ENCODE assay signal across 8 cellular contexts in the genomic region with DNA sequence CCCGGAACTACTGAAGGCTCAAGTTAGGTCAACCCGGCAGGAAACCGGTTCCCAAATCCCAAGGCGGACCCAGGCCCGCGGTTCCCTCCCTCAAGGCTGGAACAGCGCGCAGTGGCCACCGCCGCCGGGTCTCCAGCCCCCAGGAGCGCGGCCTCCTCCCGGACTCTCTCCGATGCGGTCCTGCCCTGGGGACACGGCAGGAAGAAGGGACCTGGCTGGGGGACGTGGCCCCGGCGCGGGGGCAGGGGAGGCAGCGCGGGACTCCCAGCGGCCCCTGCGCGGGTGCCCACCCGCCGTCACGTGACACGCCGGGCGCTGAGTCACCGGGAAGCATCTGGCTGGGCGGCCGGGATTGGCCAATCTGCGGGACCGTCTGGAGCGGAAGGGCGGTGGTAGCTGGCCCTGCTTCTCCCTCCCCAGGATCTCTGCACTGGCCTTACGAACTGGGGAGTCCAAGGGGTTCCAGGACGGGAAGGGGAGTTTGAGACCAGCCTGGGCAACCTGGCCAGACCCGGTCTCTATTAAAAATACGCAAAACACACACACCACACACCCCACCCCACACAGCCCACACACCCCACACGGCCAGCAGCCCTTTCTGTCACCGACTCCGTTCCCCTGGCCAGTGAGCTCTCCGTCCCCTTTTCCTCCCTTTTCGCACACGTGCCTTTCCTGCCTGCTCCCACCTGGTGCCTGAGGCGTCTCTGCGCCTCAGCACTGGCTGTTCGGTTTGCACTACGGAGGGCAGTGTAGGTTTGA. TPM values are rescaled to one million over a fixed set of nuclear protein-coding genes. Genes with fewer than 3 reads are reported as not detected.
DNase-seq lines count a peak whose midpoint lies in the region; ATAC-seq and TF ChIP-seq lines count a peak whose summit lies in the region.

No MANE protein-coding gene starts in this region.

- H3K27me3 ChIP-seq in mucosa of stomach (ENCODE audit: control insufficient read depth, insufficient read depth, low read length), result no peaks in the 10 kb centered on the region

- TF ChIP-seq RAD21 in Ishikawa (IDR thresholded peaks at IDR 0.05; ENCODE audit: low read depth), result no peak

- peaks cover 36% of the 10 kb centered on the region for H3K4me1 ChIP-seq in mucosa of stomach (ENCODE audit: control insufficient read depth, insufficient read depth, low read length)

- peak overlapping the region; percentile 99 for H3K9ac ChIP-seq in mucosa of stomach (ENCODE audit: low read length)

- peak; percentile 97 for DNase-seq in DMS 273 (lab: John Stamatoyannopoulos, UW; ENCODE audit: unreplicated experiment)
- peak; percentile 77 for DNase-seq in OCI-M2 (lab: John Stamatoyannopoulos, UW; ENCODE audit: unreplicated experiment)
- peak; percentile 96 for DNase-seq in activated T-cell treated with anti-CD3 and anti-CD28 coated beads for 48 hours (ENCODE audit: low read depth)
- DNase-seq in epithelial cell of proximal tubule (ENCODE audit: low read depth), result no peak
- DNase-seq in stimulated activated CD8-positive, alpha-beta memory T cell treated with anti-CD3 and anti-CD28 coated beads, Interleukin-7, amount 100 ng/mL, for 1 hour (ENCODE audit: low read depth in 2 of 2), result peak; percentile 84 to 85

- no peaks in the 10 kb centered on the region for H3K9me3 ChIP-seq in mucosa of stomach (ENCODE audit: control insufficient read depth, low read length)

- no peak; the same call in 1 of the 2 replicates for TF ChIP-seq EP300 in Ishikawa (IDR thresholded peaks at IDR 0.05; ENCODE audit: borderline replicate concordance)

- H3K36me3 ChIP-seq in mucosa of stomach (ENCODE audit: control insufficient read depth, insufficient read depth, low read length), result no peaks in the 10 kb centered on the region

- peak overlapping the region; percentile 69 for H3K4me3 ChIP-seq in epithelial cell of proximal tubule (ENCODE audit: low read depth, low read length)
- peak overlapping the region; percentile 87 for H3K4me3 ChIP-seq in mucosa of stomach (ENCODE audit: low read length)

- TF ChIP-seq CTCF in epithelial cell of proximal tubule (conservative IDR thresholded peaks at IDR 0.05; ENCODE audit: low read depth, low read length), result no peak

- ATAC-seq in GM21528 (IDR thresholded peaks at IDR 0.05; ENCODE audit: low FRiP score, unreplicated experiment), result peak; percentile 66

TF ChIP-seq in Ishikawa, 13 proteins besides CTCF, POLR2A, EP300 and RAD21:
- TF ChIP-seq YY1 (IDR thresholded peaks at IDR 0.05; ENCODE audit: low read depth) (0 out of 2 replicates have a peak, but pooled peaks have one; percentile 3), CEBPB (IDR thresholded peaks at IDR 0.05) (peak; percentile 58; the same call in 1 of the 2 replicates), TEAD4 (IDR thresholded peaks at IDR 0.05) (no peak; the same call in 1 of the 2 replicates), TCF12 (IDR thresholded peaks at IDR 0.05; ENCODE audit: low read depth) (no peak; the same call in 1 of the 2 replicates), EGR1 (IDR thresholded peaks at IDR 0.05) (peak; percentile 33; the same call in 1 of the 2 replicates), NFIC (IDR thresholded peaks at IDR 0.05) (peak; percentile 20; the same call in 1 of the 2 replicates), CREB1 (IDR thresholded peaks at IDR 0.05; ENCODE audit: low read depth) (no peak), ZBTB7A (IDR thresholded peaks at IDR 0.05; ENCODE audit: low read depth) (peak; percentile 73; the same call in 1 of the 2 replicates), TAF1 (IDR thresholded peaks at IDR 0.05; ENCODE audit: low read depth) (peak; percentile 89), FOXM1 (IDR thresholded peaks at IDR 0.05; ENCODE audit: borderline replicate concordance, low read depth) (no peak)
- TF ChIP-seq, protein P1, sequence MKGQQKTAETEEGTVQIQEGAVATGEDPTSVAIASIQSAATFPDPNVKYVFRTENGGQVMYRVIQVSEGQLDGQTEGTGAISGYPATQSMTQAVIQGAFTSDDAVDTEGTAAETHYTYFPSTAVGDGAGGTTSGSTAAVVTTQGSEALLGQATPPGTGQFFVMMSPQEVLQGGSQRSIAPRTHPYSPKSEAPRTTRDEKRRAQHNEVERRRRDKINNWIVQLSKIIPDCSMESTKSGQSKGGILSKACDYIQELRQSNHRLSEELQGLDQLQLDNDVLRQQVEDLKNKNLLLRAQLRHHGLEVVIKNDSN (IDR thresholded peaks at IDR 0.05), result peak; percentile 99
- TF ChIP-seq, protein P2, sequence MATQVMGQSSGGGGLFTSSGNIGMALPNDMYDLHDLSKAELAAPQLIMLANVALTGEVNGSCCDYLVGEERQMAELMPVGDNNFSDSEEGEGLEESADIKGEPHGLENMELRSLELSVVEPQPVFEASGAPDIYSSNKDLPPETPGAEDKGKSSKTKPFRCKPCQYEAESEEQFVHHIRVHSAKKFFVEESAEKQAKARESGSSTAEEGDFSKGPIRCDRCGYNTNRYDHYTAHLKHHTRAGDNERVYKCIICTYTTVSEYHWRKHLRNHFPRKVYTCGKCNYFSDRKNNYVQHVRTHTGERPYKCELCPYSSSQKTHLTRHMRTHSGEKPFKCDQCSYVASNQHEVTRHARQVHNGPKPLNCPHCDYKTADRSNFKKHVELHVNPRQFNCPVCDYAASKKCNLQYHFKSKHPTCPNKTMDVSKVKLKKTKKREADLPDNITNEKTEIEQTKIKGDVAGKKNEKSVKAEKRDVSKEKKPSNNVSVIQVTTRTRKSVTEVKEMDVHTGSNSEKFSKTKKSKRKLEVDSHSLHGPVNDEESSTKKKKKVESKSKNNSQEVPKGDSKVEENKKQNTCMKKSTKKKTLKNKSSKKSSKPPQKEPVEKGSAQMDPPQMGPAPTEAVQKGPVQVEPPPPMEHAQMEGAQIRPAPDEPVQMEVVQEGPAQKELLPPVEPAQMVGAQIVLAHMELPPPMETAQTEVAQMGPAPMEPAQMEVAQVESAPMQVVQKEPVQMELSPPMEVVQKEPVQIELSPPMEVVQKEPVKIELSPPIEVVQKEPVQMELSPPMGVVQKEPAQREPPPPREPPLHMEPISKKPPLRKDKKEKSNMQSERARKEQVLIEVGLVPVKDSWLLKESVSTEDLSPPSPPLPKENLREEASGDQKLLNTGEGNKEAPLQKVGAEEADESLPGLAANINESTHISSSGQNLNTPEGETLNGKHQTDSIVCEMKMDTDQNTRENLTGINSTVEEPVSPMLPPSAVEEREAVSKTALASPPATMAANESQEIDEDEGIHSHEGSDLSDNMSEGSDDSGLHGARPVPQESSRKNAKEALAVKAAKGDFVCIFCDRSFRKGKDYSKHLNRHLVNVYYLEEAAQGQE (IDR thresholded peaks at IDR 0.05; ENCODE audit: low read depth), result no peak
- TF ChIP-seq, protein P3, sequence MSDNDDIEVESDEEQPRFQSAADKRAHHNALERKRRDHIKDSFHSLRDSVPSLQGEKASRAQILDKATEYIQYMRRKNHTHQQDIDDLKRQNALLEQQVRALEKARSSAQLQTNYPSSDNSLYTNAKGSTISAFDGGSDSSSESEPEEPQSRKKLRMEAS (IDR thresholded peaks at IDR 0.05), result peak; percentile 69

RNA-seq across cellular contexts. Expression of a gene that starts 21.4 kb away (rescaled TPM):
- 343 and 1,362 TPM in 2 replicates for total RNA-seq in epithelial cell of proximal tubule

RNA-seq across cellular contexts. Expression of a gene that starts 47.4 kb away (rescaled TPM):
- 81.2 and 101 TPM in 2 replicates for total RNA-seq in epithelial cell of proximal tubule

RNA-seq across cellular contexts. Expression of a gene that starts 54.9 kb away (rescaled TPM):
- total RNA-seq in epithelial cell of proximal tubule, result 6.4 and 27.0 TPM in 2 replicates
